ENCODE assay signal across 1 cellular context in genomic region chr11:88979641-88980040, GRCh38.
TF ChIP-seq lines count a peak whose summit lies in the region.

No MANE protein-coding gene starts in this region.

TF ChIP-seq in SK-N-SH treated with all-trans-retinoic acid at 6 μM for 48 hours, 23 proteins besides CTCF, POLR2A, EP300 and RAD21 (continued from another document):
- no peak for TF ChIP-seq CSRNP3 (CRISPR knock-in tag; IDR thresholded peaks at IDR 0.05)
- TF ChIP-seq PATZ1 (CRISPR knock-in tag; IDR thresholded peaks at IDR 0.05; ENCODE audit: borderline replicate concordance): no peak
- TF ChIP-seq ZNF70 (CRISPR knock-in tag; IDR thresholded peaks at IDR 0.05): no peak
- TF ChIP-seq ISL1 (CRISPR knock-in tag; IDR thresholded peaks at IDR 0.05): no peak
- TF ChIP-seq SNAI2 (CRISPR knock-in tag; IDR thresholded peaks at IDR 0.05): no peak
- no peak for TF ChIP-seq ZC3H10 (CRISPR knock-in tag; IDR thresholded peaks at IDR 0.05)
- no peak for TF ChIP-seq ESRRG (CRISPR knock-in tag; IDR thresholded peaks at IDR 0.05)
- TF ChIP-seq RARB (CRISPR knock-in tag; IDR thresholded peaks at IDR 0.05): no peak
- no peak for TF ChIP-seq TCF4 (CRISPR knock-in tag; IDR thresholded peaks at IDR 0.05; ENCODE audit: borderline replicate concordance)
- TF ChIP-seq ZNF565 (CRISPR knock-in tag; conservative IDR thresholded peaks at IDR 0.05; ENCODE audit: low read depth): no peak
TF ChIP-seq in SK-N-SH treated with all-trans-retinoic acid at 6 μM for 48 hours: peak in this region for 0.
